In the genomic region with DNA sequence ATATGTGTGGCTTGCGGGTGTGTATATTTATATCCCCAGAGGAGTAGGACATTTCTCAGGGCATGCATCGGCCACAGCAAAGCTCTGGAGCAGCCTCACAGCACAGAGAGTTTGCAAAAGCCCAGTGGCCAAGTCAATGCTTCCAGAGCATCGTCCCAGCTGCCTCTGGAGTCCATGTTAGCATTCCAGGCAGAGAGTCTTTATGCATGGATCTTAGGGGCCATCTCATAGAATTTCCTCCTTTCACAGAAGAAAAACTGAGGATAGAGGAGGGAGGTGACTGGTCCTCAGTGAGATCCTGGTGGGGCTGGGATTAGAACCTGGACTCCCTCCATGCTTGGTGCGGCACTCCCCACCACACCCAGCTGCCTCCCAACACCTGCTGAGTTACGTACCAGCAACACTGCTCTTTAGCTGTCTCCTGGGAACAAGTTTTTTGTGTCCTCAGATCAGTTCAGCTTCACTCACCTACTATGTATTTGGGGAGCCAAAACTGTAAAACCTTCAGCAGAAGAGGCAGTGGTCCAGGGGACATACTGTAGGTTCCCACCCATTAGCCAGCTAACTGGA, we compare ENCODE assay signal across 16 cellular contexts.
DNase-seq lines count a peak whose midpoint lies in the region; ATAC-seq, FAIRE-seq and TF ChIP-seq lines count a peak whose summit lies in the region.
"Had no signal": no experiment of that assay in that cellular context is flagged by ENCODE, and none has a peak within 500 bp of the region (broad histone marks: within the 10 kb centered on the region; RNA-seq: fewer than 3 reads in every experiment).

No MANE protein-coding gene starts in this region.

- H3K9me3 ChIP-seq in cardiac muscle cell (ENCODE audit: low read depth) (no peaks in the 10 kb centered on the region), WERI-Rb-1 (ENCODE audit: severe bottlenecking) (no peaks in the 10 kb centered on the region)
- H3K9me3 ChIP-seq: upper lobe of right lung had no signal

- no peaks in the 10 kb centered on the region for H3K27me3 Mint-ChIP-seq in stimulated activated naive CD8-positive, alpha-beta T cell treated with anti-CD3 and anti-CD28 coated beads, Interleukin-15, amount 100 ng/mL, for 72 hours
- H3K27me3 Mint-ChIP-seq: activated naive CD4-positive, alpha-beta T cell treated with anti-CD3 and anti-CD28 coated beads, Interleukin-2, amount 50 U/mL, for 24 hours; IgD-negative memory B cell; stimulated activated naive B cell treated with anti-CD40 and anti-IgM and Interleukin-4, amounts not matched to agents 10 μg/mL and 1 μg/mL and 100 μg/mL, for 72 hours had no signal

- no peak for TF ChIP-seq CTCF in cardiac muscle cell (IDR thresholded peaks at IDR 0.05; ENCODE audit: low read depth, low read length)
- no peak for TF ChIP-seq CTCF in WERI-Rb-1 (IDR thresholded peaks at IDR 0.05; ENCODE audit: low read depth, low read length)

- peak; percentile 52 for FAIRE-seq in urothelium cell line (lab: Jason Lieb, UNC)

- H3K4me3 ChIP-seq in cardiac muscle cell (no peak overlapping the region), WERI-Rb-1 (ENCODE audit: low read depth, low read length) (peak overlapping the region; percentile 6; the same call in 1 of the 2 replicates)
- H3K4me3 ChIP-seq: upper lobe of right lung had no signal

- H3K4me1 Mint-ChIP-seq in stimulated activated naive CD8-positive, alpha-beta T cell treated with anti-CD3 and anti-CD28 coated beads, Interleukin-15, amount 100 ng/mL, for 72 hours, result peaks cover 11% of the 10 kb centered on the region

- H3K4me1 ChIP-seq in cardiac muscle cell (ENCODE audit: low read depth), result peaks cover 59% of the 10 kb centered on the region

- intact Hi-C loops in left cardiac atrium (cut with DNase I), result no loop called here

- peak overlapping the region in 1 of 2 donors; percentile 19 for H3K27ac Mint-ChIP-seq in stimulated activated naive CD8-positive, alpha-beta T cell treated with anti-CD3 and anti-CD28 coated beads, Interleukin-15, amount 100 ng/mL, for 72 hours
- H3K27ac Mint-ChIP-seq: activated naive CD4-positive, alpha-beta T cell treated with anti-CD3 and anti-CD28 coated beads, Interleukin-2, amount 50 U/mL, for 24 hours; CD8-positive, alpha-beta T cell; IgD-negative memory B cell; natural killer cell; stimulated activated naive B cell treated with anti-CD40 and anti-IgM and Interleukin-4, amounts not matched to agents 10 μg/mL and 1 μg/mL and 100 μg/mL, for 72 hours had no signal

- no peaks in the 10 kb centered on the region for H3K36me3 ChIP-seq in cardiac muscle cell
- H3K36me3 ChIP-seq in WERI-Rb-1, result peaks cover 14% of the 10 kb centered on the region
- H3K36me3 ChIP-seq: upper lobe of right lung had no signal

- H3K27me3 ChIP-seq in cardiac muscle cell (no peaks in the 10 kb centered on the region), WERI-Rb-1 (ENCODE audit: insufficient read depth, low read depth, severe bottlenecking) (no peaks in the 10 kb centered on the region)
- H3K27me3 ChIP-seq: upper lobe of right lung had no signal

- no peak overlapping the region for H3K4me3 Mint-ChIP-seq in stimulated activated naive CD8-positive, alpha-beta T cell treated with anti-CD3 and anti-CD28 coated beads, Interleukin-15, amount 100 ng/mL, for 72 hours
- H3K4me3 Mint-ChIP-seq: activated naive CD4-positive, alpha-beta T cell treated with anti-CD3 and anti-CD28 coated beads, Interleukin-2, amount 50 U/mL, for 24 hours; CD8-positive, alpha-beta T cell; natural killer cell; stimulated activated naive B cell treated with anti-CD40 and anti-IgM and Interleukin-4, amounts not matched to agents 10 μg/mL and 1 μg/mL and 100 μg/mL, for 72 hours had no signal

- no peaks in the 10 kb centered on the region for H3K9me3 Mint-ChIP-seq in stimulated activated naive CD8-positive, alpha-beta T cell treated with anti-CD3 and anti-CD28 coated beads, Interleukin-15, amount 100 ng/mL, for 72 hours
- H3K9me3 Mint-ChIP-seq: activated naive CD4-positive, alpha-beta T cell treated with anti-CD3 and anti-CD28 coated beads, Interleukin-2, amount 50 U/mL, for 24 hours; CD8-positive, alpha-beta T cell; IgD-negative memory B cell; natural killer cell; stimulated activated naive B cell treated with anti-CD40 and anti-IgM and Interleukin-4, amounts not matched to agents 10 μg/mL and 1 μg/mL and 100 μg/mL, for 72 hours had no signal

- H3K27ac ChIP-seq in cardiac muscle cell (peak overlapping the region; percentile 87), WERI-Rb-1 (peak overlapping the region; percentile 98)

- DNase-seq in cardiac muscle cell (ENCODE audit: low read depth in 1 of 2, low spot score in 1 of 2) (peak in 1 of 2 donors; percentile 37), left cardiac atrium (no peak), WERI-Rb-1 (no peak), myocyte (ENCODE audit: low read depth) (peak; percentile 61), urothelium cell line (ENCODE audit: low spot score) (no peak), medulla oblongata (ENCODE audit: extremely low spot score) (no peak), iPS-NIHi7 (ENCODE audit: extremely low spot score) (no peak)
- no peak for DNase-seq in stimulated activated naive CD8-positive, alpha-beta T cell treated with anti-CD3 and anti-CD28 coated beads, Interleukin-15, amount 100 ng/mL, for 72 hours
- DNase-seq: CD8-positive, alpha-beta T cell; dermis blood vessel endothelial cell; natural killer cell; NCI-H2081 treated with DMSO at 0.1 percent for 48 hours; stimulated activated naive B cell treated with anti-CD40 and anti-IgM and Interleukin-4, amounts not matched to agents 10 μg/mL and 1 μg/mL and 100 μg/mL, for 72 hours; upper lobe of right lung had no signal

- no peak for ATAC-seq in left cardiac atrium
- ATAC-seq in stimulated activated naive CD8-positive, alpha-beta T cell treated with anti-CD3 and anti-CD28 coated beads, Interleukin-15, amount 100 ng/mL, for 72 hours, result no peak
- ATAC-seq: CD8-positive, alpha-beta T cell; natural killer cell; stimulated activated naive B cell treated with anti-CD40 and anti-IgM and Interleukin-4, amounts not matched to agents 10 μg/mL and 1 μg/mL and 100 μg/mL, for 72 hours; upper lobe of right lung had no signal
